19 cellular contexts compared by ENCODE assay signal in genomic region chr14:68279437-68279720, GRCh38.
DNase-seq lines count a peak whose midpoint lies in the region; ATAC-seq and TF ChIP-seq lines count a peak whose summit lies in the region.
"Had no signal": no experiment of that assay in that cellular context is flagged by ENCODE, and none has a peak within 500 bp of the region (broad histone marks: within the 10 kb centered on the region; RNA-seq: fewer than 3 reads in every experiment).

No MANE protein-coding gene starts in this region.

- no peak for ATAC-seq in stimulated activated naive CD8-positive, alpha-beta T cell treated with anti-CD3 and anti-CD28 coated beads, Interleukin-15, amount 100 ng/mL, for 72 hours
- no peak for ATAC-seq in HG03442 (IDR thresholded peaks at IDR 0.05; ENCODE audit: unreplicated experiment)
- no peak for ATAC-seq in HG02798 (IDR thresholded peaks at IDR 0.05; ENCODE audit: poor library complexity, unreplicated experiment)

- TF ChIP-seq CTCF in nephron progenitor cell (IDR thresholded peaks at IDR 0.05): no peak

- H3K4me1 Mint-ChIP-seq in stimulated activated naive CD8-positive, alpha-beta T cell treated with anti-CD3 and anti-CD28 coated beads, Interleukin-15, Interleukin-2, amounts not matched to agents 100 ng/mL and 50 ng/mL, for 24 hours (ENCODE audit: low read depth): peaks cover 86% of the 10 kb centered on the region
- peaks cover 81% of the 10 kb centered on the region for H3K4me1 Mint-ChIP-seq in stimulated activated naive CD8-positive, alpha-beta T cell treated with anti-CD3 and anti-CD28 coated beads, Interleukin-15, amount 100 ng/mL, for 72 hours
- peaks cover 69% of the 10 kb centered on the region for H3K4me1 Mint-ChIP-seq in activated naive CD8-positive, alpha-beta T cell treated with anti-CD3 and anti-CD28 coated beads for 36 hours
- peaks cover 78% of the 10 kb centered on the region for H3K4me1 Mint-ChIP-seq in nephron progenitor cell

- no peaks in the 10 kb centered on the region for H3K27me3 Mint-ChIP-seq in stimulated activated naive CD8-positive, alpha-beta T cell treated with anti-CD3 and anti-CD28 coated beads, Interleukin-15, Interleukin-2, amounts not matched to agents 100 ng/mL and 50 ng/mL, for 24 hours
- no peaks in the 10 kb centered on the region for H3K27me3 Mint-ChIP-seq in stimulated activated naive CD8-positive, alpha-beta T cell treated with anti-CD3 and anti-CD28 coated beads, Interleukin-15, amount 100 ng/mL, for 72 hours
- H3K27me3 Mint-ChIP-seq in activated naive CD8-positive, alpha-beta T cell treated with anti-CD3 and anti-CD28 coated beads for 36 hours: no peaks in the 10 kb centered on the region
- H3K27me3 Mint-ChIP-seq in nephron progenitor cell (ENCODE audit: low read depth, poor library complexity): peaks cover 2% of the 10 kb centered on the region

- peak overlapping the region; percentile 77 for H3K27ac Mint-ChIP-seq in stimulated activated naive CD8-positive, alpha-beta T cell treated with anti-CD3 and anti-CD28 coated beads, Interleukin-15, Interleukin-2, amounts not matched to agents 100 ng/mL and 50 ng/mL, for 24 hours
- H3K27ac Mint-ChIP-seq in stimulated activated naive CD8-positive, alpha-beta T cell treated with anti-CD3 and anti-CD28 coated beads, Interleukin-15, amount 100 ng/mL, for 72 hours: no peak overlapping the region
- H3K27ac Mint-ChIP-seq in activated naive CD8-positive, alpha-beta T cell treated with anti-CD3 and anti-CD28 coated beads for 36 hours: peak overlapping the region; percentile 31
- H3K27ac Mint-ChIP-seq in nephron progenitor cell: peak overlapping the region; percentile 57

- no peak overlapping the region for H3K4me3 Mint-ChIP-seq in stimulated activated naive CD8-positive, alpha-beta T cell treated with anti-CD3 and anti-CD28 coated beads, Interleukin-15, Interleukin-2, amounts not matched to agents 100 ng/mL and 50 ng/mL, for 24 hours
- no peak overlapping the region for H3K4me3 Mint-ChIP-seq in stimulated activated naive CD8-positive, alpha-beta T cell treated with anti-CD3 and anti-CD28 coated beads, Interleukin-15, amount 100 ng/mL, for 72 hours
- H3K4me3 Mint-ChIP-seq in activated naive CD8-positive, alpha-beta T cell treated with anti-CD3 and anti-CD28 coated beads for 36 hours: no peak overlapping the region
- H3K4me3 Mint-ChIP-seq in nephron progenitor cell: no peak overlapping the region

- H3K36me3 Mint-ChIP-seq in stimulated activated naive CD8-positive, alpha-beta T cell treated with anti-CD3 and anti-CD28 coated beads, Interleukin-15, Interleukin-2, amounts not matched to agents 100 ng/mL and 50 ng/mL, for 24 hours (ENCODE audit: low read depth): no peaks in the 10 kb centered on the region
- peaks cover 6% of the 10 kb centered on the region for H3K36me3 Mint-ChIP-seq in activated naive CD8-positive, alpha-beta T cell treated with anti-CD3 and anti-CD28 coated beads for 36 hours
- no peaks in the 10 kb centered on the region for H3K36me3 Mint-ChIP-seq in nephron progenitor cell (ENCODE audit: low read depth)
- H3K36me3 Mint-ChIP-seq: CD14-positive monocyte had no signal

- no peaks in the 10 kb centered on the region for H3K9me3 Mint-ChIP-seq in stimulated activated naive CD8-positive, alpha-beta T cell treated with anti-CD3 and anti-CD28 coated beads, Interleukin-15, Interleukin-2, amounts not matched to agents 100 ng/mL and 50 ng/mL, for 24 hours
- H3K9me3 Mint-ChIP-seq in stimulated activated naive CD8-positive, alpha-beta T cell treated with anti-CD3 and anti-CD28 coated beads, Interleukin-15, amount 100 ng/mL, for 72 hours: no peaks in the 10 kb centered on the region
- H3K9me3 Mint-ChIP-seq in activated naive CD8-positive, alpha-beta T cell treated with anti-CD3 and anti-CD28 coated beads for 36 hours: no peaks in the 10 kb centered on the region
- no peaks in the 10 kb centered on the region for H3K9me3 Mint-ChIP-seq in nephron progenitor cell
- H3K9me3 Mint-ChIP-seq: CD14-positive monocyte had no signal

- no peak for DNase-seq in stimulated activated naive CD8-positive, alpha-beta T cell treated with anti-CD3 and anti-CD28 coated beads, Interleukin-15, amount 100 ng/mL, for 72 hours
- DNase-seq in activated naive CD8-positive, alpha-beta T cell treated with anti-CD3 and anti-CD28 coated beads for 36 hours: no peak
- DNase-seq in nephron progenitor cell (no peak), COLO829 (ENCODE audit: low spot score) (no peak), SKM-1 (lab: John Stamatoyannopoulos, UW; ENCODE audit: unreplicated experiment) (no peak)
- DNase-seq: activated CD4-positive, alpha-beta T cell treated with anti-CD3 and anti-CD28 coated beads for 4 hours; activated gamma-delta T cell; amygdala; cerebellar nuclear complex; DMS53; hypothalamus; midbrain; NCI-H1092; nucleus accumbens; stimulated activated CD4-positive, alpha-beta T cell treated with anti-CD3 and anti-CD28 coated beads, Interleukin-4, amount 100 ng/mL, for 24 hours had no signal

Comparison
In these comparisons a context has a peak if more than half of its experiments do, and no peak if none do; other contexts are left out.
1. H3K27ac Mint-ChIP-seq: peak in stimulated activated naive CD8-positive, alpha-beta T cell treated with anti-CD3 and anti-CD28 coated beads, Interleukin-15, Interleukin-2, amounts not matched to agents 100 ng/mL and 50 ng/mL, for 24 hours (single experiment), activated naive CD8-positive, alpha-beta T cell treated with anti-CD3 and anti-CD28 coated beads for 36 hours (single experiment) and nephron progenitor cell (single experiment); none in stimulated activated naive CD8-positive, alpha-beta T cell treated with anti-CD3 and anti-CD28 coated beads, Interleukin-15, amount 100 ng/mL, for 72 hours (0 of 2).